ENCODE assay signal across 16 cellular contexts in genomic region chr13:113937497-113938140, GRCh38. TPM values are rescaled to one million over a fixed set of nuclear protein-coding genes. Genes with fewer than 3 reads are reported as not detected.
DNase-seq lines count a peak whose midpoint lies in the region; ATAC-seq, FAIRE-seq and TF ChIP-seq lines count a peak whose summit lies in the region.
"Had no signal": no experiment of that assay in that cellular context is flagged by ENCODE, and none has a peak within 500 bp of the region (broad histone marks: within the 10 kb centered on the region; RNA-seq: fewer than 3 reads in every experiment).

No MANE protein-coding gene starts in this region.

- H3K4me1 Mint-ChIP-seq in CD14-positive monocyte (no peaks in the 10 kb centered on the region), neural progenitor cell (peaks cover 54% of the 10 kb centered on the region)
- H3K4me1 Mint-ChIP-seq: B cell, IgD-negative memory B cell had no signal

- no peak for TF ChIP-seq EP300 in K562 (IDR thresholded peaks at IDR 0.05; ENCODE audit: low read length)

- H3K4me1 ChIP-seq in K562 (replicated peaks in 1 of 2; ENCODE audit: control insufficient read depth in 2 of 2, insufficient read depth in 2 of 2, low read length in 2 of 2) (peaks cover 0 to 17% of the 10 kb centered on the region in 2 experiments; a peak in 2 of 5 replicates), kidney (ENCODE audit: control insufficient read depth in 1 of 2, insufficient read depth in 1 of 2, low read depth in 1 of 2, low read length in 2 of 2) (no peaks in the 10 kb centered on the region), neural progenitor cell (peaks cover 18% of the 10 kb centered on the region)

- H2AFZ ChIP-seq in K562 (ENCODE audit: low read depth, low read length) (no peak overlapping the region), neural progenitor cell (replicated peaks) (no peak overlapping the region)
- H2AFZ ChIP-seq: PC-9 had no signal

- H3K4me3 Mint-ChIP-seq in CD14-positive monocyte: no peak overlapping the region
- no peak overlapping the region for H3K4me3 Mint-ChIP-seq in neural progenitor cell
- H3K4me3 Mint-ChIP-seq: B cell, IgD-negative memory B cell had no signal

- no TSS peak for BruUV-seq in K562 (replicated peaks; lab: Mats Ljungman, UMichigan)

- no peak for FAIRE-seq in K562 (lab: Jason Lieb, UNC)
- no peak for FAIRE-seq in kidney (lab: Jason Lieb, UNC)

- DNase-seq in CD14-positive monocyte (ENCODE audit: low spot score) (peak; percentile 17), K562 (ENCODE audit: extremely low read depth in 1 of 4, low spot score in 3 of 4) (no peak), kidney (peak; percentile 19), neural progenitor cell (ENCODE audit: low spot score) (no peak), NCI-H446 treated with DMSO at 0.1 percent for 48 hours (lab: John Stamatoyannopoulos, UW) (no peak)
- no peak for DNase-seq in stimulated activated naive CD4-positive, alpha-beta T cell treated with Interleukin-2 at 50 U/mL for 16 hours (lab: John Stamatoyannopoulos, UW)
- no peak for DNase-seq in activated effector memory CD4-positive, alpha-beta T cell treated with anti-CD3 and anti-CD28 coated beads, Interleukin-2, amount 50 U/mL, for 16 hours
- DNase-seq: MV-4-11, NCI-H1436 treated with DMSO at 0.1 percent for 48 hours, NCI-H446, NCI-H748 treated with DMSO at 0.1 percent for 48 hours, PC-9 had no signal

- no peaks in the 10 kb centered on the region for H3K9me1 ChIP-seq in K562 (ENCODE audit: control insufficient read depth, insufficient read depth, low read length)

- H3K27me3 Mint-ChIP-seq in CD14-positive monocyte (ENCODE audit: low read depth in 3 of 3) (peaks cover 12 to 50% (median 20%) of the 10 kb centered on the region in 3 donors), neural progenitor cell (ENCODE audit: insufficient read depth, low read depth) (peaks cover 5% of the 10 kb centered on the region)

- no peaks in the 10 kb centered on the region for H3K36me3 Mint-ChIP-seq in CD14-positive monocyte
- H3K36me3 Mint-ChIP-seq in neural progenitor cell: no peaks in the 10 kb centered on the region
- H3K36me3 Mint-ChIP-seq: IgD-negative memory B cell had no signal

- 4% methylated on average over 17 of the region's 20 CpGs for WGBS in K562 (ENCODE audit: insufficient coverage, low coverage, missing lambda C conversion rate)

- intact Hi-C loops in CD14-positive monocyte (cut with micrococcal nuclease): no loop called here
- intact Hi-C loops in K562 (cut with micrococcal nuclease): no loop called here
- intact Hi-C loops in kidney (cut with DNase I): no loop called here

- POLR2A ChIA-PET in K562 (lab: Yijun Ruan, JAX): interaction anchor here (0.9 to 1.0 kb wide), 3 partner anchors 9 to 13 kb away, joined by 3 read pairs; no protein-coding TSS in a partner anchor

- no peak overlapping the region for H3K9ac ChIP-seq in K562 (ENCODE audit: insufficient read depth in 1 of 2, low read depth in 2 of 2, low read length in 2 of 2)
- H3K9ac ChIP-seq in kidney (ENCODE audit: low read length in 2 of 2): no peak overlapping the region
- H3K9ac ChIP-seq in neural progenitor cell: no peak overlapping the region

- in situ Hi-C loops in K562 (cut with MboI): no loop called here

- TF ChIP-seq RAD21 in K562 (CRISPR knock-in tag; conservative IDR thresholded peaks at IDR 0.05 in 1 of 2, IDR thresholded peaks at IDR 0.05 in 1 of 2): no peak

- H3F3A ChIP-seq in neural progenitor cell (ENCODE audit: low read depth): no peaks in the 10 kb centered on the region

- CTCF ChIA-PET in K562 (lab: Yijun Ruan, JAX; ENCODE audit: low intra/inter-chr PET ratio): no interaction called here

- H3K27ac Mint-ChIP-seq in CD14-positive monocyte (no peak overlapping the region), neural progenitor cell (peak overlapping the region; percentile 55)
- H3K27ac Mint-ChIP-seq: B cell, IgD-negative memory B cell had no signal

- H4K20me1 ChIP-seq in K562 (replicated peaks; ENCODE audit: control insufficient read depth, insufficient read depth, low read length): no peaks in the 10 kb centered on the region; the same call in 1 of the 2 replicates
- no peaks in the 10 kb centered on the region for H4K20me1 ChIP-seq in neural progenitor cell (ENCODE audit: low read depth)

- TF ChIP-seq CTCF in CD14-positive monocyte (IDR thresholded peaks at IDR 0.05) (no peak), K562 (IDR thresholded peaks at IDR 0.05 in 2 of 3, conservative IDR thresholded peaks at IDR 0.05 in 1 of 3; ENCODE audit: insufficient read depth in 2 of 3, low read depth in 1 of 3, low read length in 3 of 3) (no peak), kidney (IDR thresholded peaks at IDR 0.05; ENCODE audit: borderline replicate concordance, extremely low read depth, insufficient read depth) (no peak), neural progenitor cell (IDR thresholded peaks at IDR 0.05) (no peak)

- H3K27ac ChIP-seq in K562 (ENCODE audit: extremely low read depth, low read depth, low read length) (no peak overlapping the region), kidney (ENCODE audit: low read depth in 2 of 2, low read length in 2 of 2) (no peak overlapping the region), neural progenitor cell (no peak overlapping the region)
- H3K27ac ChIP-seq: PC-9, SK-N-MC had no signal

- H3K4me3 ChIP-seq in K562 (no peak overlapping the region), kidney (ENCODE audit: low read length in 2 of 2) (no peak overlapping the region), neural progenitor cell (no peak overlapping the region)
- H3K4me3 ChIP-seq: PC-9, SK-N-MC had no signal

- ATAC-seq in K562: no peak
- ATAC-seq: HCT116 had no signal

- H3K9me3 ChIP-seq in K562 (replicated peaks; ENCODE audit: control insufficient read depth, insufficient read depth, low read depth, low read length) (no peaks in the 10 kb centered on the region), kidney (ENCODE audit: control insufficient read depth in 1 of 2, low read length in 2 of 2) (no peaks in the 10 kb centered on the region), neural progenitor cell (ENCODE audit: low read depth) (no peaks in the 10 kb centered on the region)

- TF ChIP-seq POLR2A in K562 (conservative IDR thresholded peaks at IDR 0.05): no peak

- H3K9me3 Mint-ChIP-seq in CD14-positive monocyte (no peaks in the 10 kb centered on the region), neural progenitor cell (peaks cover 8% of the 10 kb centered on the region)
- H3K9me3 Mint-ChIP-seq: IgD-negative memory B cell had no signal

- H3K4me2 ChIP-seq in K562 (ENCODE audit: insufficient read depth, low read length) (no peak overlapping the region), neural progenitor cell (no peak overlapping the region)
- H3K4me2 ChIP-seq: PC-9 had no signal

- H3K36me3 ChIP-seq in K562 (ENCODE audit: control insufficient read depth, insufficient read depth, low read length): no peaks in the 10 kb centered on the region
- H3K36me3 ChIP-seq in kidney (ENCODE audit: control insufficient read depth in 1 of 2, insufficient read depth in 2 of 2, low read length in 2 of 2): no peaks in the 10 kb centered on the region
- no peaks in the 10 kb centered on the region for H3K36me3 ChIP-seq in neural progenitor cell

- H3K27me3 ChIP-seq in K562 (ENCODE audit: control insufficient read depth in 2 of 2, insufficient read depth in 2 of 2, low read length in 2 of 2): peaks cover 43 to 85% of the 10 kb centered on the region in 2 experiments
- no peaks in the 10 kb centered on the region for H3K27me3 ChIP-seq in neural progenitor cell

- H3K79me2 ChIP-seq in K562 (ENCODE audit: control insufficient read depth, insufficient read depth, low read length) (no peaks in the 10 kb centered on the region), neural progenitor cell (ENCODE audit: low read depth) (no peaks in the 10 kb centered on the region)

TF ChIP-seq in K562, 482 proteins besides CTCF, POLR2A, EP300 and RAD21:
- TF ChIP-seq EZH2 (IDR thresholded peaks at IDR 0.05; ENCODE audit: borderline replicate concordance, low read depth, low read length) (peak; percentile 68; the same call in 1 of the 2 replicates), ILF3 (IDR thresholded peaks at IDR 0.05; ENCODE audit: borderline replicate concordance) (no peak)

RNA-seq across cellular contexts. Expression of gene C13orf46, which starts 36.3 kb away (rescaled TPM):
- polyA plus RNA-seq in CD14-positive monocyte (under 1 TPM in 1 of 2 donors, not detected in 1; 0.05 TPM), K562 (2011; rRNA removed) (not detected in 2 replicates), K562 (2014; fragmentation: Illumina TruSeq; extraction: Trizol) (0.06 and 0.10 TPM in 2 replicates), K562 (2014; fragmentation: Nextera tagmentation; extraction: Ambion mirVana) (not detected), K562 (2014; rRNA removed) (0.05 TPM in 2 replicates), kidney (ENCODE audit: insufficient read depth, low read depth, low replicate concordance) (not detected)
- total RNA-seq in K562 (2011; cell fraction: chromatin; rRNA removed; ENCODE audit: low replicate concordance): 0.26 and 0.49 TPM in 2 replicates
- 0.13 and 0.33 TPM in 2 replicates for total RNA-seq in K562 (2011; cell fraction: nucleolus; rRNA removed)
- 0.22 and 0.23 TPM in 2 replicates for total RNA-seq in K562 (2011; cell fraction: nucleoplasm; rRNA removed)
- total RNA-seq in K562 (2014; rRNA removed) (0.05 TPM in 1 of 2 replicates, not detected in the other), K562 (2014; rRNA removed; fragmentation: Illumina TruSeq; extraction: Trizol) (not detected in 2 replicates), K562 (2015; rRNA removed; fragmentation: Illumina TruSeq; extraction: Trizol) (0.04 TPM in 1 of 2 replicates, not detected in the other), K562 (2021) (0.13 and 0.24 TPM in 2 replicates), kidney (1.1 TPM), neural progenitor cell (ENCODE audit: low replicate concordance) (not detected in 2 replicates)
- 0.03 and 0.06 TPM in 2 replicates for polyA plus RNA-seq in K562 (2011; cell fraction: cytosol; rRNA removed)
- polyA plus RNA-seq in K562 (2011; cell fraction: nucleus; rRNA removed): 0.11 TPM in 2 replicates
- 0.13 and 0.36 TPM in 2 replicates for polyA plus RNA-seq in K562 (2012)
- polyA minus RNA-seq in K562 (2011; rRNA and poly(A)+ RNA removed): not detected in 2 replicates
- polyA minus RNA-seq in K562 (2011; cell fraction: cytosol; rRNA and poly(A)+ RNA removed): not detected in 2 replicates
- polyA minus RNA-seq in K562 (2011; cell fraction: nucleus; rRNA and poly(A)+ RNA removed): 0.11 TPM in 1 of 2 replicates, not detected in the other

Comparison
In these comparisons a context has a peak if more than half of its experiments do, and no peak if none do; other contexts are left out.
1. DNase-seq: peak in CD14-positive monocyte (single experiment) and kidney (single experiment); none in K562 (0 of 4), neural progenitor cell (single experiment), stimulated activated naive CD4-positive, alpha-beta T cell treated with Interleukin-2 at 50 U/mL for 16 hours (single experiment), NCI-H446 treated with DMSO at 0.1 percent for 48 hours (single experiment) and activated effector memory CD4-positive, alpha-beta T cell treated with anti-CD3 and anti-CD28 coated beads, Interleukin-2, amount 50 U/mL, for 16 hours (single experiment).